ENCODE assay signal across 16 cellular contexts in genomic region chr9:114347675-114348074, GRCh38. TPM values are rescaled to one million over a fixed set of nuclear protein-coding genes. Genes with fewer than 3 reads are reported as not detected.
DNase-seq lines count a peak whose midpoint lies in the region; ATAC-seq, FAIRE-seq and TF ChIP-seq lines count a peak whose summit lies in the region.
"Had no signal": no experiment of that assay in that cellular context is flagged by ENCODE, and none has a peak within 500 bp of the region (broad histone marks: within the 10 kb centered on the region; RNA-seq: fewer than 3 reads in every experiment).

No MANE protein-coding gene starts in this region.

- peaks cover 96% of the 10 kb centered on the region for H3K36me3 ChIP-seq in CD4-positive, CD25-positive, alpha-beta regulatory T cell (ENCODE audit: control insufficient read depth, insufficient read depth, low read length)
- peaks cover 83% of the 10 kb centered on the region for H3K36me3 ChIP-seq in NT2/D1 (ENCODE audit: insufficient read depth, insufficient read length, low read length)
- H3K36me3 ChIP-seq in effector memory CD4-positive, alpha-beta T cell (ENCODE audit: control insufficient read depth, insufficient read depth, low read length): peaks cover 93% of the 10 kb centered on the region
- H3K36me3 ChIP-seq in heart left ventricle: peaks cover 0 to 100% (median 93%) of the 10 kb centered on the region in 9 donors

- peaks cover 11 to 51% (median 34%) of the 10 kb centered on the region in 4 donors for H3K4me1 Mint-ChIP-seq in CD4-positive, CD25-positive, alpha-beta regulatory T cell

- TF ChIP-seq POLR2A in heart left ventricle (IDR thresholded peaks at IDR 0.05) (no peak), GM12891 (IDR thresholded peaks at IDR 0.05; ENCODE audit: low read depth, low read length) (no peak; the same call in 1 of the 2 replicates)

- 88 to 93% (median 92%) methylated on average over 14 to 15 of the region's 15 CpGs for WGBS in heart left ventricle, 4 donors

- H3K4me3 ChIP-seq in CD4-positive, CD25-positive, alpha-beta regulatory T cell (ENCODE audit: low read depth, low read length): no peak overlapping the region
- H3K4me3 ChIP-seq in NT2/D1 (ENCODE audit: insufficient read length, low read depth): no peak overlapping the region
- H3K4me3 ChIP-seq in effector memory CD4-positive, alpha-beta T cell (ENCODE audit: insufficient read depth, low read depth, low read length, poor library complexity, severe bottlenecking): no peak overlapping the region
- H3K4me3 ChIP-seq in heart left ventricle: no peak overlapping the region
- H3K4me3 ChIP-seq: suprapubic skin had no signal

- H3K9ac ChIP-seq in NT2/D1 (ENCODE audit: insufficient read length, low read depth): peak overlapping the region; percentile 4

- H3K27ac Mint-ChIP-seq in CD4-positive, CD25-positive, alpha-beta regulatory T cell: peak overlapping the region in 2 of 3 donors; percentile 88 to 91
- H3K27ac Mint-ChIP-seq: mesothelial cell of epicardium had no signal

- H3K9me3 ChIP-seq in CD4-positive, CD25-positive, alpha-beta regulatory T cell (ENCODE audit: control insufficient read depth in 2 of 2, low read length in 2 of 2): no peaks in the 10 kb centered on the region
- H3K9me3 ChIP-seq in NT2/D1 (ENCODE audit: insufficient read depth, low read length) (no peaks in the 10 kb centered on the region), heart left ventricle (no peaks in the 10 kb centered on the region)
- no peaks in the 10 kb centered on the region for H3K9me3 ChIP-seq in effector memory CD4-positive, alpha-beta T cell (ENCODE audit: control insufficient read depth, low read length)
- H3K9me3 ChIP-seq: suprapubic skin had no signal

- H3K27me3 ChIP-seq in CD4-positive, CD25-positive, alpha-beta regulatory T cell (ENCODE audit: control insufficient read depth, insufficient read depth, low read length): no peaks in the 10 kb centered on the region
- H3K27me3 ChIP-seq in NT2/D1 (ENCODE audit: insufficient read depth, insufficient read length): no peaks in the 10 kb centered on the region
- H3K27me3 ChIP-seq in effector memory CD4-positive, alpha-beta T cell (replicated peaks; ENCODE audit: control insufficient read depth, insufficient read depth, low read length, poor library complexity, severe bottlenecking): no peaks in the 10 kb centered on the region
- H3K27me3 ChIP-seq in heart left ventricle: no peaks in the 10 kb centered on the region
- H3K27me3 ChIP-seq: brain microvascular endothelial cell, suprapubic skin had no signal

- H3K4me1 ChIP-seq in CD4-positive, CD25-positive, alpha-beta regulatory T cell (ENCODE audit: control insufficient read depth, insufficient read depth, low read length, poor library complexity, severe bottlenecking): peaks cover 39% of the 10 kb centered on the region
- H3K4me1 ChIP-seq in NT2/D1 (ENCODE audit: insufficient read depth, insufficient read length) (peaks cover 13% of the 10 kb centered on the region), heart left ventricle (peaks cover 0 to 20% (median 6%) of the 10 kb centered on the region in 12 donors)
- peaks cover 14% of the 10 kb centered on the region for H3K4me1 ChIP-seq in effector memory CD4-positive, alpha-beta T cell (ENCODE audit: control insufficient read depth, insufficient read depth, low read length, poor library complexity, severe bottlenecking)

- intact Hi-C loops in heart left ventricle (cut with DNase I): no loop called here

- FAIRE-seq in GM12891 (lab: Jason Lieb, UNC): no peak

- no peaks in the 10 kb centered on the region for H3K9me3 Mint-ChIP-seq in CD4-positive, CD25-positive, alpha-beta regulatory T cell
- H3K9me3 Mint-ChIP-seq: mesothelial cell of epicardium; T-helper 2 cell treated with Interferon-gamma antibody and Interleukin-4, amounts not matched to agents 5 μg/mL and 100 μg/mL, for 36 hours had no signal

- DNase-seq in CD4-positive, CD25-positive, alpha-beta regulatory T cell: no peak
- DNase-seq in NT2/D1 (ENCODE audit: low read depth, low spot score): no peak
- DNase-seq in effector memory CD4-positive, alpha-beta T cell: no peak
- DNase-seq in occipital lobe (lab: John Stamatoyannopoulos, UW): peak; percentile 29
- DNase-seq in heart left ventricle: no peak
- DNase-seq in GM12891 (ENCODE audit: insufficient read length, low spot score): no peak
- no peak for DNase-seq in SK-N-DZ (ENCODE audit: low spot score)
- no peak for DNase-seq in activated CD8-positive, alpha-beta memory T cell treated with anti-CD3 and anti-CD28 coated beads for 24 hours
- DNase-seq: brain microvascular endothelial cell; erythroblast; OCI-M1; stimulated activated CD4-positive, alpha-beta T cell treated with anti-CD3 and anti-CD28 coated beads, Interleukin-4, amount 100 ng/mL, for 24 hours had no signal

- no peak for TF ChIP-seq CTCF in heart left ventricle (IDR thresholded peaks at IDR 0.05)

- no peak for ATAC-seq in CD4-positive, CD25-positive, alpha-beta regulatory T cell (ENCODE audit: low read depth in 2 of 2)
- no peak for ATAC-seq in heart left ventricle

- no peak overlapping the region for H3K27ac ChIP-seq in CD4-positive, CD25-positive, alpha-beta regulatory T cell (ENCODE audit: insufficient read depth, low read length, poor library complexity, severe bottlenecking)
- peak overlapping the region; percentile 68 for H3K27ac ChIP-seq in effector memory CD4-positive, alpha-beta T cell (ENCODE audit: insufficient read depth, low read length, poor library complexity, severe bottlenecking)
- H3K27ac ChIP-seq in heart left ventricle: peak overlapping the region in 1 of 12 donors; percentile 78
- H3K27ac ChIP-seq: suprapubic skin had no signal

- H3K27me3 Mint-ChIP-seq in CD4-positive, CD25-positive, alpha-beta regulatory T cell: no peaks in the 10 kb centered on the region

- H3K36me3 Mint-ChIP-seq in CD4-positive, CD25-positive, alpha-beta regulatory T cell: peaks cover 54% of the 10 kb centered on the region

- no peak overlapping the region for H3K4me3 Mint-ChIP-seq in CD4-positive, CD25-positive, alpha-beta regulatory T cell
- H3K4me3 Mint-ChIP-seq: mesothelial cell of epicardium; T-helper 2 cell treated with Interferon-gamma antibody and Interleukin-4, amounts not matched to agents 5 μg/mL and 100 μg/mL, for 36 hours had no signal

TF ChIP-seq in GM12891, 5 proteins besides CTCF, POLR2A, EP300 and RAD21:
- TF ChIP-seq PAX5 (IDR thresholded peaks at IDR 0.05; ENCODE audit: insufficient read depth, low read length, severe bottlenecking) (no peak), POLR2AphosphoS5 (IDR thresholded peaks at IDR 0.05; ENCODE audit: low read depth, low read length) (no peak), TAF1 (IDR thresholded peaks at IDR 0.05; ENCODE audit: low read depth, low read length) (no peak), POU2F2 (IDR thresholded peaks at IDR 0.05; ENCODE audit: low read depth, low read length) (no peak), SPI1 (IDR thresholded peaks at IDR 0.05; ENCODE audit: low read depth, low read length) (no peak)

RNA-seq across cellular contexts. Expression of gene ORM2, which starts 18.0 kb away (rescaled TPM):
- not detected for total RNA-seq in CD4-positive, CD25-positive, alpha-beta regulatory T cell
- polyA plus RNA-seq in CD4-positive, CD25-positive, alpha-beta regulatory T cell: not detected
- not detected for total RNA-seq in occipital lobe
- not detected for total RNA-seq in heart left ventricle
- polyA plus RNA-seq in heart left ventricle: under 1 TPM in 1 of 2 donors, not detected in 1; 0.14 TPM
- polyA plus RNA-seq in GM12891 (2012; ENCODE audit: low read depth, missing spikeins): not detected
- polyA plus RNA-seq in SK-N-DZ (2014; cell fraction: cytosol; rRNA removed): not detected in 2 replicates
- not detected in 2 replicates for polyA plus RNA-seq in SK-N-DZ (2014; cell fraction: nucleus; rRNA removed)
- total RNA-seq: MCF 10A, mesothelial cell of epicardium had no signal

RNA-seq across cellular contexts. Expression of gene ORM1, which starts 24.8 kb away (rescaled TPM):
- total RNA-seq in CD4-positive, CD25-positive, alpha-beta regulatory T cell: not detected
- not detected for polyA plus RNA-seq in CD4-positive, CD25-positive, alpha-beta regulatory T cell
- total RNA-seq in occipital lobe (not detected), heart left ventricle (under 1 TPM in 2 of 9 donors, not detected in 7; 0.51 to 0.80 TPM)
- polyA plus RNA-seq in heart left ventricle: under 1 TPM in 1 of 2 donors, not detected in 1; 1.00 TPM
- polyA plus RNA-seq in GM12891 (2012; ENCODE audit: low read depth, missing spikeins): not detected
- not detected in 2 replicates for polyA plus RNA-seq in SK-N-DZ (2014; cell fraction: cytosol; rRNA removed)
- not detected in 2 replicates for polyA plus RNA-seq in SK-N-DZ (2014; cell fraction: nucleus; rRNA removed)
- total RNA-seq: MCF 10A, mesothelial cell of epicardium had no signal

RNA-seq across cellular contexts. Expression of gene AKNA, which starts 40.1 kb away (rescaled TPM):
- 381 TPM for total RNA-seq in CD4-positive, CD25-positive, alpha-beta regulatory T cell
- 10 to 100 TPM; 11.9 to 16.6 (median 14.5) TPM for polyA plus RNA-seq in CD4-positive, CD25-positive, alpha-beta regulatory T cell
- total RNA-seq in occipital lobe (3.3 TPM), heart left ventricle (10 to 100 TPM in 2 of 9 donors, 1 to 10 TPM in 7; 2.5 to 30.8 (median 4.3) TPM)
- polyA plus RNA-seq in heart left ventricle: 1 to 10 TPM; 4.4 to 4.6 TPM
- polyA plus RNA-seq in GM12891 (2012; ENCODE audit: low read depth, missing spikeins): 46.5 TPM
- 3.1 and 3.2 TPM in 2 replicates for polyA plus RNA-seq in SK-N-DZ (2014; cell fraction: cytosol; rRNA removed)
- 1.9 and 7.9 TPM in 2 replicates for polyA plus RNA-seq in SK-N-DZ (2014; cell fraction: nucleus; rRNA removed)

Comparison
In these comparisons a context has a peak if more than half of its experiments do, and no peak if none do; other contexts are left out.
1. RNA of gene AKNA, which starts 40.1 kb away (total RNA-seq): 381 TPM in CD4-positive, CD25-positive, alpha-beta regulatory T cell (single experiment); 2.5 to 30.8 TPM in heart left ventricle and 3.3 TPM in occipital lobe (single experiment); every median in the first group is over 10 times any median in the second.